Comparison of ENCODE assay signal across 20 cellular contexts in genomic region chr12:115267891-115268290, GRCh38.
"Had no signal": no experiment of that assay in that cellular context is flagged by ENCODE, and none has a peak within 500 bp of the region (broad histone marks: within the 10 kb centered on the region; RNA-seq: fewer than 3 reads in every experiment).

No MANE protein-coding gene starts in this region.

- ATAC-seq: activated CD8-positive, alpha-beta T cell treated with anti-CD3 and anti-CD28 coated beads, Interleukin-2, amount 10 ng/mL, durations not matched to agents 7 days and 5 days; activated T-cell treated with anti-CD3 and anti-CD28 coated beads, Interleukin-2, amount 50 U/mL, for 4 hours; esophagus mucosa; foreskin keratinocyte; stimulated activated naive CD8-positive, alpha-beta T cell treated with anti-CD3 and anti-CD28 coated beads, Interleukin-15, Interleukin-2, amounts not matched to agents 100 U/mL and 50 U/mL, for 24 hours had no signal

- H3K27ac ChIP-seq: foreskin keratinocyte, suprapubic skin, transverse colon, uterus had no signal

- H3K36me3 ChIP-seq: suprapubic skin, transverse colon, uterus had no signal

- H3K9me3 ChIP-seq: suprapubic skin, transverse colon, uterus had no signal

- DNase-seq: activated CD4-positive, alpha-beta T cell treated with anti-CD3 and anti-CD28 coated beads, Interleukin-2, amount 10 ng/mL, durations not matched to agents 7 days and 5 days; activated CD8-positive, alpha-beta memory T cell treated with anti-CD3 and anti-CD28 coated beads, Interleukin-2, amount 50 U/mL, for 4 hours; activated CD8-positive, alpha-beta T cell treated with anti-CD3 and anti-CD28 coated beads, Interleukin-2, amount 10 ng/mL, durations not matched to agents 7 days and 5 days; activated naive CD4-positive, alpha-beta T cell treated with anti-CD3 and anti-CD28 coated beads for 36 hours; activated T-cell treated with anti-CD3 and anti-CD28 coated beads, Interleukin-2, amount 50 U/mL, for 4 hours; anterior cingulate cortex; cortex of kidney; effector CD8-positive, alpha-beta T cell; foreskin keratinocyte; glutamatergic neuron; hypothalamus; nephron progenitor cell; nucleus accumbens; stimulated activated naive CD8-positive, alpha-beta T cell treated with anti-CD3 and anti-CD28 coated beads, Interleukin-15, Interleukin-2, amounts not matched to agents 100 U/mL and 50 U/mL, for 24 hours; T1000; transverse colon; uterus had no signal

- H3K27me3 ChIP-seq: foreskin keratinocyte, suprapubic skin, transverse colon, uterus had no signal

- H3K4me3 ChIP-seq: lung, suprapubic skin, transverse colon, uterus had no signal

- H3K4me1 ChIP-seq: foreskin keratinocyte, suprapubic skin, transverse colon, uterus had no signal
